Comparison of ENCODE assay signal across 8 cellular contexts in genomic region chr1:27321813-27322568, GRCh38. TPM values are rescaled to one million over a fixed set of nuclear protein-coding genes. Genes with fewer than 3 reads are reported as not detected.
A peak's percentile ranks its signal among the peaks of the same experiment; 100 is the strongest.
DNase-seq lines count a peak whose midpoint lies in the region; ATAC-seq and TF ChIP-seq lines count a peak whose summit lies in the region.

Gene TMEM222, plus strand, starts transcription at chr1:27322163. Its CDS starts 35 bp downstream, at chr1:27322198.

- H3K4me1 ChIP-seq in mononuclear cell (ENCODE audit: insufficient read depth, low read length), result peaks cover 32% of the 10 kb centered on the region

- H3K4me3 ChIP-seq in mononuclear cell (ENCODE audit: low read length), result peak within 1 kb of the TSS; percentile 97

- peak; percentile 91 for ATAC-seq in GM21619 (IDR thresholded peaks at IDR 0.05; ENCODE audit: unreplicated experiment)

- TF ChIP-seq EP300 in Ishikawa (IDR thresholded peaks at IDR 0.05; ENCODE audit: borderline replicate concordance), result no peak; the same call in 1 of the 2 replicates

- no peaks in the 10 kb centered on the region for H3K27me3 ChIP-seq in mononuclear cell (ENCODE audit: insufficient read depth, low read length)

- H3K9me3 ChIP-seq in mononuclear cell (ENCODE audit: low read depth, low read length), result no peaks in the 10 kb centered on the region

- DNase-seq in DMS153 treated with DMSO at 0.1 percent for 48 hours (lab: John Stamatoyannopoulos, UW; ENCODE audit: unreplicated experiment) (peak; percentile 99), OCI-M2 (lab: John Stamatoyannopoulos, UW; ENCODE audit: unreplicated experiment) (peak; percentile 67), activated T-cell treated with anti-CD3 and anti-CD28 coated beads for 4 hours (peak; percentile 93), epidermal melanocyte (ENCODE audit: insufficient read length, low spot score) (peak; percentile 95)
- peak; percentile 95 to 97 for DNase-seq in stimulated activated CD8-positive, alpha-beta memory T cell treated with anti-CD3 and anti-CD28 coated beads, Interleukin-2, amount 100 ng/mL, for 48 hours (ENCODE audit: low read depth in 2 of 2)

- 0 out of 2 replicates have a peak, but pooled peaks have one; percentile 9 for TF ChIP-seq RAD21 in Ishikawa (IDR thresholded peaks at IDR 0.05; ENCODE audit: low read depth)

TF ChIP-seq in Ishikawa, 13 proteins besides CTCF, POLR2A, EP300 and RAD21:
- TF ChIP-seq CEBPB (IDR thresholded peaks at IDR 0.05), result peak; percentile 68; the same call in 1 of the 2 replicates
- TF ChIP-seq FOXM1 (IDR thresholded peaks at IDR 0.05; ENCODE audit: borderline replicate concordance, low read depth), result peak; percentile 52; the same call in 1 of the 2 replicates
- TF ChIP-seq MAX (IDR thresholded peaks at IDR 0.05), result peak; percentile 92
- TF ChIP-seq REST (IDR thresholded peaks at IDR 0.05; ENCODE audit: low read depth), result no peak
- TF ChIP-seq USF1 (IDR thresholded peaks at IDR 0.05), result peak; percentile 63
- peak; percentile 60 for TF ChIP-seq TEAD4 (IDR thresholded peaks at IDR 0.05)
- peak; percentile 89 for TF ChIP-seq TCF12 (IDR thresholded peaks at IDR 0.05; ENCODE audit: low read depth)
- peak; percentile 85 for TF ChIP-seq YY1 (IDR thresholded peaks at IDR 0.05; ENCODE audit: low read depth)
- TF ChIP-seq CREB1 (IDR thresholded peaks at IDR 0.05; ENCODE audit: low read depth), result peak; percentile 95
- TF ChIP-seq NFIC (IDR thresholded peaks at IDR 0.05), result peak; percentile 57
- TF ChIP-seq EGR1 (IDR thresholded peaks at IDR 0.05), result peak; percentile 84
- peak; percentile 90 for TF ChIP-seq TAF1 (IDR thresholded peaks at IDR 0.05; ENCODE audit: low read depth)
- TF ChIP-seq ZBTB7A (IDR thresholded peaks at IDR 0.05; ENCODE audit: low read depth), result 0 out of 2 replicates have a peak, but pooled peaks have one; percentile 38

RNA-seq across cellular contexts. Expression of gene TMEM222, which starts in this region (rescaled TPM):
- 17.0 TPM for total RNA-seq in mononuclear cell

Comparison
In these comparisons a context has a peak if more than half of its experiments do, and no peak if none do; other contexts are left out.
1. Peak in every context shown above with its lines: DNase-seq, ATAC-seq and H3K4me3 ChIP-seq.